ENCODE assay signal across 19 cellular contexts in the genomic region with DNA sequence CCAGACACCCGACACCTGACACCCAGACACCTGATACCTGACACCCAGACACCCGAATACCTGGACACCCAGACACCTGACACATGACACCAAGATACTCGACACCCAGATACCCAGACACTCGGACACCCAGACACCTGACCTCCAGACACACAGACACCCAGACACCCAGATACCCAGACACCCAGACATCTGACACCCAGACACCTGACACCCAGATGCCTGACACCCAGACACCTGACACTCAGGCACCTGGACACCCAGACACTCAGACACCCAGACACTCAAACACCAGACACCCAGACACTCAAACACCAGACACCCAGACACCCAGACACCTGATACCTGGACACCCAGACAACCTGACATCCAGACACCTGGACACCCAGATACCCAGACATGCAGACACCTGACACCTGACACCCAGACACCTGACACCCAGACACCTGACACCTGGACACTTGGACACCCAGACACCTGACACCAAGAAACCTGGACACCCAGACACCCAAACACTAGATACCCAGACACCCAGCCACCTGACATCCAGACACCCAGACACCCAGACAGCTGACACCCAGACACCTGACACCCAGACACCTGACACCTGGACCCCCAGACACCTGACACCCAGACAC. TPM values are rescaled to one million over a fixed set of nuclear protein-coding genes. Genes with fewer than 3 reads are reported as not detected.
DNase-seq lines count a peak whose midpoint lies in the region; ATAC-seq and TF ChIP-seq lines count a peak whose summit lies in the region.
"Had no signal": no experiment of that assay in that cellular context is flagged by ENCODE, and none has a peak within 500 bp of the region (broad histone marks: within the 10 kb centered on the region; RNA-seq: fewer than 3 reads in every experiment).

No MANE protein-coding gene starts in this region.

- ATAC-seq in activated T-cell treated with anti-CD3 and anti-CD28 coated beads, Interleukin-2, amount 50 U/mL, for 72 hours (replicated peaks in 1 of 2): no peak
- no peak for ATAC-seq in stimulated activated naive B cell treated with anti-CD40 and anti-IgM and Interleukin-4, amounts not matched to agents 10 μg/mL and 1 μg/mL and 100 μg/mL, for 72 hours (replicated peaks)
- no peak for ATAC-seq in GM19324 (IDR thresholded peaks at IDR 0.05; ENCODE audit: low FRiP score, unreplicated experiment)
- ATAC-seq: activated CD4-positive, CD25-positive, alpha-beta regulatory T cell treated with anti-CD3 and anti-CD28 coated beads, Interleukin-2, amount 50 U/mL, for 24 hours; activated CD8-positive, alpha-beta memory T cell treated with anti-CD3 and anti-CD28 coated beads, Interleukin-2, amount 10 ng/mL, durations not matched to agents 7 days and 5 days had no signal

- H3K27ac Mint-ChIP-seq in activated T-cell treated with anti-CD3 and anti-CD28 coated beads, Interleukin-2, amount 50 U/mL, for 72 hours: peak overlapping the region; percentile 81
- peak overlapping the region; percentile 55 for H3K27ac Mint-ChIP-seq in glutamatergic neuron (ENCODE audit: unreplicated experiment)
- peak overlapping the region; percentile 27 for H3K27ac Mint-ChIP-seq in stimulated activated naive B cell treated with anti-CD40 and anti-IgM and Interleukin-4, amounts not matched to agents 10 μg/mL and 1 μg/mL and 100 μg/mL, for 72 hours
- H3K27ac Mint-ChIP-seq: type B pancreatic cell had no signal

- H3K27me3 Mint-ChIP-seq in activated T-cell treated with anti-CD3 and anti-CD28 coated beads, Interleukin-2, amount 50 U/mL, for 72 hours (ENCODE audit: low read depth): no peaks in the 10 kb centered on the region
- peaks cover 11% of the 10 kb centered on the region for H3K27me3 Mint-ChIP-seq in glutamatergic neuron (ENCODE audit: unreplicated experiment)
- no peaks in the 10 kb centered on the region for H3K27me3 Mint-ChIP-seq in stimulated activated naive B cell treated with anti-CD40 and anti-IgM and Interleukin-4, amounts not matched to agents 10 μg/mL and 1 μg/mL and 100 μg/mL, for 72 hours
- H3K27me3 Mint-ChIP-seq: activated CD8-positive, alpha-beta memory T cell treated with anti-CD3 and anti-CD28 coated beads, Interleukin-2, amount 10 ng/mL, durations not matched to agents 7 days and 5 days; type B pancreatic cell had no signal

- peaks cover 0 to 2% of the 10 kb centered on the region in 2 donors for H3K9me3 Mint-ChIP-seq in activated T-cell treated with anti-CD3 and anti-CD28 coated beads, Interleukin-2, amount 50 U/mL, for 72 hours
- H3K9me3 Mint-ChIP-seq in glutamatergic neuron (ENCODE audit: unreplicated experiment): peaks cover 9% of the 10 kb centered on the region
- H3K9me3 Mint-ChIP-seq in stimulated activated naive B cell treated with anti-CD40 and anti-IgM and Interleukin-4, amounts not matched to agents 10 μg/mL and 1 μg/mL and 100 μg/mL, for 72 hours: no peaks in the 10 kb centered on the region
- H3K9me3 Mint-ChIP-seq: type B pancreatic cell had no signal

- peaks cover 8% of the 10 kb centered on the region for H3K4me1 Mint-ChIP-seq in activated T-cell treated with anti-CD3 and anti-CD28 coated beads, Interleukin-2, amount 50 U/mL, for 72 hours (ENCODE audit: low read depth)
- H3K4me1 Mint-ChIP-seq in glutamatergic neuron (ENCODE audit: low read depth, unreplicated experiment): peaks cover 9% of the 10 kb centered on the region
- peaks cover 19 to 45% of the 10 kb centered on the region in 2 donors for H3K4me1 Mint-ChIP-seq in stimulated activated naive B cell treated with anti-CD40 and anti-IgM and Interleukin-4, amounts not matched to agents 10 μg/mL and 1 μg/mL and 100 μg/mL, for 72 hours

- no peak for TF ChIP-seq CTCF in glutamatergic neuron (IDR thresholded peaks at IDR 0.05; ENCODE audit: partially characterized antibody, unreplicated experiment)

- DNase-seq in activated T-cell treated with anti-CD3 and anti-CD28 coated beads, Interleukin-2, amount 50 U/mL, for 72 hours: no peak
- DNase-seq in activated T-cell treated with anti-CD3 and anti-CD28 coated beads for 4 hours: no peak
- peak; percentile 21 for DNase-seq in NAMALWA (ENCODE audit: low spot score)
- no peak for DNase-seq in glutamatergic neuron
- no peak for DNase-seq in stimulated activated naive B cell treated with anti-CD40 and anti-IgM and Interleukin-4, amounts not matched to agents 10 μg/mL and 1 μg/mL and 100 μg/mL, for 72 hours
- no peak for DNase-seq in NCI-H1048 (lab: John Stamatoyannopoulos, UW)
- DNase-seq in RKO (ENCODE audit: low spot score): no peak
- DNase-seq: activated CD8-positive, alpha-beta memory T cell treated with anti-CD3 and anti-CD28 coated beads, Interleukin-2, amount 10 ng/mL, durations not matched to agents 7 days and 5 days; activated effector memory CD4-positive, alpha-beta T cell treated with Interleukin-2 at 50 U/mL for 16 hours; amygdala; DMS153; head of caudate nucleus; mesenchymal stem cell; NCI-H1417; NCI-H69 had no signal

- peaks cover 3 to 10% of the 10 kb centered on the region in 2 donors for H3K36me3 Mint-ChIP-seq in activated T-cell treated with anti-CD3 and anti-CD28 coated beads, Interleukin-2, amount 50 U/mL, for 72 hours (ENCODE audit: insufficient read depth in 2 of 2)
- H3K36me3 Mint-ChIP-seq in glutamatergic neuron (ENCODE audit: unreplicated experiment): no peaks in the 10 kb centered on the region
- no peaks in the 10 kb centered on the region for H3K36me3 Mint-ChIP-seq in stimulated activated naive B cell treated with anti-CD40 and anti-IgM and Interleukin-4, amounts not matched to agents 10 μg/mL and 1 μg/mL and 100 μg/mL, for 72 hours
- H3K36me3 Mint-ChIP-seq: activated CD8-positive, alpha-beta memory T cell treated with anti-CD3 and anti-CD28 coated beads, Interleukin-2, amount 10 ng/mL, durations not matched to agents 7 days and 5 days; CD14-positive monocyte; type B pancreatic cell had no signal

- no peak overlapping the region for H3K4me3 Mint-ChIP-seq in activated T-cell treated with anti-CD3 and anti-CD28 coated beads, Interleukin-2, amount 50 U/mL, for 72 hours
- H3K4me3 Mint-ChIP-seq in glutamatergic neuron (ENCODE audit: unreplicated experiment): no peak overlapping the region
- H3K4me3 Mint-ChIP-seq in stimulated activated naive B cell treated with anti-CD40 and anti-IgM and Interleukin-4, amounts not matched to agents 10 μg/mL and 1 μg/mL and 100 μg/mL, for 72 hours: no peak overlapping the region
- H3K4me3 Mint-ChIP-seq: activated CD8-positive, alpha-beta memory T cell treated with anti-CD3 and anti-CD28 coated beads, Interleukin-2, amount 10 ng/mL, durations not matched to agents 7 days and 5 days; CD14-positive monocyte; type B pancreatic cell had no signal

RNA-seq across cellular contexts. Expression of gene C19orf12, which starts 18.9 kb away (rescaled TPM):
- 10 to 100 TPM; 32.1 to 35.6 TPM for total RNA-seq in activated T-cell treated with anti-CD3 and anti-CD28 coated beads, Interleukin-2, amount 50 U/mL, for 72 hours
- 66.7 TPM for total RNA-seq in glutamatergic neuron (ENCODE audit: unreplicated experiment)

RNA-seq across cellular contexts. Expression of gene PLEKHF1, which starts 30.9 kb away (rescaled TPM):
- total RNA-seq in activated T-cell treated with anti-CD3 and anti-CD28 coated beads, Interleukin-2, amount 50 U/mL, for 72 hours: 10 to 100 TPM; 21.3 to 21.5 TPM
- total RNA-seq in glutamatergic neuron (ENCODE audit: unreplicated experiment): 0.96 TPM

Comparison
In these comparisons a context has a peak if more than half of its experiments do, and no peak if none do; other contexts are left out.
1. H3K27ac Mint-ChIP-seq: peak in every context shown above with its lines; median percentile 81 in activated T-cell treated with anti-CD3 and anti-CD28 coated beads, Interleukin-2, amount 50 U/mL, for 72 hours; 55 in glutamatergic neuron; 27 in stimulated activated naive B cell treated with anti-CD40 and anti-IgM and Interleukin-4, amounts not matched to agents 10 μg/mL and 1 μg/mL and 100 μg/mL, for 72 hours.
2. RNA of gene PLEKHF1, which starts 30.9 kb away (total RNA-seq): 21.3 to 21.5 TPM in activated T-cell treated with anti-CD3 and anti-CD28 coated beads, Interleukin-2, amount 50 U/mL, for 72 hours; 0.96 TPM in glutamatergic neuron (single experiment); every median in the first group is over 10 times any median in the second.